Comparison of ENCODE assay signal across 10 cellular contexts in the genomic region with DNA sequence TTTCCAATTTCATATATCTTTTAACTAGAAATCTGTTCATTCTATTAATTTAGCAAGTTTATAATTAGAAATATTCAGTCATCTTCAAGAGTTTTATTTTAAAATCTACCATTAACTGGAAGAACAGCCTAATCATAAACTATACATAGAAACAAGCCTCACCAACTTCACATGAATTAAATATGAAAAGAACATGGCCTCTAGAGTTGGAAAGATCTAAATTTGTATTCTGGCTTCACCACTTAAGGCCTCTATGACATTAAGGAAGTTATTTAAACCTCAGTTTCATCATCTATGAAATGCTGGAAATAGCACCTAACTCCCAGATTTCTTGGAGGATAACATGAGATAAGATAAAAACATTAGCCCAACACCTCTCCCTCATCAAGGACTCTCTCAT. TPM values are rescaled to one million over a fixed set of nuclear protein-coding genes. Genes with fewer than 3 reads are reported as not detected.
"Had no signal": no experiment of that assay in that cellular context is flagged by ENCODE, and none has a peak within 500 bp of the region (broad histone marks: within the 10 kb centered on the region; RNA-seq: fewer than 3 reads in every experiment).

No MANE protein-coding gene starts in this region.

- H3K4me1 ChIP-seq: HAP-1 had no signal

- H3K4me2 ChIP-seq: GM23338 had no signal

- DNase-seq: GM23248, GOT3, H7, H9, HCEC 1CT, HFFc6 had no signal

- H3K27ac ChIP-seq: GM23248 had no signal

- H2AFZ ChIP-seq: GM23248, GM23338 had no signal

- ATAC-seq: GM23338, HCT116 had no signal

- H3K4me3 ChIP-seq: GM23248, GM23338, HAP-1 had no signal

- H3K9me3 ChIP-seq: HAP-1 had no signal

- H3K9ac ChIP-seq: GM23248 had no signal

- H3K36me3 ChIP-seq: HAP-1 had no signal

RNA-seq across cellular contexts. Expression of a gene that starts 51.4 kb away (rescaled TPM):
- total RNA-seq: GM23248, H4 had no signal
- polyA plus RNA-seq: GM23248 had no signal
